Comparison of ENCODE assay signal across 22 cellular contexts in the genomic region with DNA sequence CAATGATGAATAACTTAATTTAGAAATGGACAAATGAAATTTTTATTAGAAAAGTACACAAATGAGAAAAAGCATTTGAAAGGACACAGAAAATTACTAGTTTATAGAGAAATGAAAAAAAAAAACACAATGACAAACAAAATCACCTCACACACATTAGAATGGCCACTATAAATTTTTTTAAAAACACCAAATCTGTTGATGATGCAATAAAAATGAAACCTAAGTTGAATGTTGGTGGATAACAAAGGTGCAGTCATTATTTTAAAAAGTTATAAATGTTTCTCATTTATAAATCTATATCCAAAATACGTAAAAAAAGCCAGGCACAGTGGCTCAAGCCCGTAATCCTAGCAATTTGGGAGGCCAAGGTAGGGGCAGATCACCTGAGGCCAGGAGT.
"Had no signal": no experiment of that assay in that cellular context is flagged by ENCODE, and none has a peak within 500 bp of the region (broad histone marks: within the 10 kb centered on the region; RNA-seq: fewer than 3 reads in every experiment).

No MANE protein-coding gene starts in this region.

- H3K4me3 Mint-ChIP-seq: naive thymus-derived CD4-positive, alpha-beta T cell had no signal

- H3K4me1 ChIP-seq: esophagus muscularis mucosa, foreskin keratinocyte, gastroesophageal sphincter, heart left ventricle, left lung, lower lobe of right lung had no signal

- H2AFZ ChIP-seq: hepatocyte had no signal

- FAIRE-seq: endothelial cell of umbilical vein had no signal

- DNase-seq: dermis blood vessel endothelial cell; dorsolateral prefrontal cortex; effector CD4-positive, alpha-beta T cell; effector memory CD4-positive, alpha-beta T cell; foreskin keratinocyte; heart left ventricle; hypothalamus; immature natural killer cell; islet precursor cell; kidney; kidney glomerular epithelial cell; left lung; left ventricle myocardium superior; lower lobe of right lung; mesenchymal stem cell; midbrain; naive thymus-derived CD4-positive, alpha-beta T cell had no signal

- H3K4me3 ChIP-seq: coronary artery, dorsolateral prefrontal cortex, esophagus muscularis mucosa, gastroesophageal sphincter, heart left ventricle, hepatocyte, left lung, lower lobe of right lung had no signal

- ATAC-seq: foreskin keratinocyte; gastroesophageal sphincter; heart left ventricle; left lung; left ventricle myocardium superior; lower lobe of right lung; naive thymus-derived CD4-positive, alpha-beta T cell had no signal

- H3K27me3 ChIP-seq: dorsolateral prefrontal cortex, esophagus muscularis mucosa, foreskin keratinocyte, gastroesophageal sphincter, heart left ventricle, hepatocyte, left lung had no signal

- H3K27me3 Mint-ChIP-seq: naive thymus-derived CD4-positive, alpha-beta T cell had no signal

- H3K4me1 Mint-ChIP-seq: naive thymus-derived CD4-positive, alpha-beta T cell had no signal

- H3K27ac Mint-ChIP-seq: immature natural killer cell; naive thymus-derived CD4-positive, alpha-beta T cell had no signal

- H3K27ac ChIP-seq: coronary artery, dorsolateral prefrontal cortex, esophagus muscularis mucosa, foreskin keratinocyte, gastroesophageal sphincter, heart left ventricle, hepatocyte, left lung, lower lobe of right lung had no signal

- H3K4me2 ChIP-seq: hepatocyte had no signal
